ENCODE assay signal across 16 cellular contexts in the genomic region with DNA sequence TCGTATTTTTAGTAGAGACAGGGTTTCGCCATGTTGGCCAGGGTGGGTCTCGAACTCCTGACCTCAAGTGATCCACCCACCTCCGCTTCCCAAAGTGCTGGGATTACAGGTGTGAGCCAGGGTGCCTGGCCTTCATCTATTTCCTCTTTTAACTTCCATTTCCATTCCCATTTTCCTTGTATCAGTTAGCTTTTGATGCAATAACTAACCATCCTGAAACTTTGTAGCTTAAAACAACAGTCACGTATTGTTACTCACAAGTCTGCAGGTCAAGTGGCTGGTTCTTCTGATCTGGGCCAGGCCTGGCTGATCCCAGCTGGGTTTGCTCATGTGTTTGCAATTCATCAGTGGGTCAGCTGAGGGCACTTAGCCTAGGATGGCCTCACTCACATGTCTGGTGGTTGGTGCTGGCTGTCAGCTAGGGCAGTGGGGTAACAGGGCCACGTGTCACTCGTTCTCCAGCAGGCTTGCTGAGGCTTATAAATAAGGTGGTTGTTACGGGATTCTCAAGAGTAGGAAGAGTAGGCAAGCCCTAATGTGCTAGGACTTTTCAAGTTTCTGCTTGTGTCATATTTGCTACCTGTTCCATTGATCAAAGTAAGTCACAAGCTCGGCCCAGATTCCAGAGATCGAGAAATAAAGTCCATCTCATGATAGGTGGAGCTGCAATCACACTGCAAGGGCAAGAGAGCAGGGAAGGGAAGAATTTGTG.
A peak's percentile ranks its signal among the peaks of the same experiment; 100 is the strongest.
DNase-seq lines count a peak whose midpoint lies in the region; ATAC-seq and TF ChIP-seq lines count a peak whose summit lies in the region.
"Had no signal": no experiment of that assay in that cellular context is flagged by ENCODE, and none has a peak within 500 bp of the region (broad histone marks: within the 10 kb centered on the region; RNA-seq: fewer than 3 reads in every experiment).

No MANE protein-coding gene starts in this region.

- peaks cover 0 to 7% (median under 1%) of the 10 kb centered on the region in 4 donors for H3K4me1 ChIP-seq in liver (ENCODE audit: control insufficient read depth in 4 of 4, insufficient read depth in 4 of 4, low read length in 3 of 4)
- H3K4me1 ChIP-seq: adrenal gland had no signal

- H3K27me3 ChIP-seq in liver (ENCODE audit: control insufficient read depth in 4 of 4, insufficient read depth in 4 of 4, low read length in 3 of 4): no peaks in the 10 kb centered on the region
- H3K27me3 ChIP-seq: adrenal gland, esophagus muscularis mucosa had no signal

- DNase-seq in AG10803 (ENCODE audit: low read depth) (peak; percentile 86), HuH-7 (ENCODE audit: low spot score) (peak; percentile 28), epithelial cell of prostate (ENCODE audit: low read depth, low spot score) (peak; percentile 24), DMS153 treated with DMSO at 0.1 percent for 48 hours (lab: John Stamatoyannopoulos, UW; ENCODE audit: unreplicated experiment) (no peak), NCI-H1694 treated with DMSO at 0.1 percent for 48 hours (lab: John Stamatoyannopoulos, UW) (no peak)
- DNase-seq in activated CD4-positive, alpha-beta T cell treated with anti-CD3 and anti-CD28 coated beads, Interleukin-2, amount 50 U/mL, for 48 hours: no peak
- DNase-seq: activated CD4-positive, alpha-beta memory T cell treated with anti-CD3 and anti-CD28 coated beads for 36 hours; adrenal gland; NCI-H1092; SK-N-SH; stimulated activated CD4-positive, alpha-beta T cell treated with anti-CD3 and anti-CD28 coated beads, Interleukin-2, amount 100 ng/mL, for 48 hours had no signal

- 53% methylated on average over 10 of the region's 10 CpGs for WGBS in liver

- TF ChIP-seq CTCF in AG10803 (conservative IDR thresholded peaks at IDR 0.05; ENCODE audit: low read length) (no peak; the same call in 1 of the 2 replicates), liver (IDR thresholded peaks at IDR 0.05; ENCODE audit: low read depth, low read length, missing input control) (no peak)

- H3K9me3 ChIP-seq in liver (ENCODE audit: control insufficient read depth in 4 of 4, low read length in 3 of 4): peaks cover 0 to 5% (median 4%) of the 10 kb centered on the region in 4 donors
- H3K9me3 ChIP-seq: adrenal gland had no signal

- no peaks in the 10 kb centered on the region for H3K36me3 ChIP-seq in liver (ENCODE audit: control insufficient read depth in 4 of 4, insufficient read depth in 3 of 4, low read depth in 1 of 4, low read length in 3 of 4)
- H3K36me3 ChIP-seq: adrenal gland, esophagus muscularis mucosa had no signal

- H3K4me3 ChIP-seq in AG10803 (ENCODE audit: low read length) (no peak overlapping the region), liver (ENCODE audit: low read depth in 1 of 3, low read length in 3 of 3) (no peak overlapping the region)
- H3K4me3 ChIP-seq: adrenal gland, esophagus muscularis mucosa had no signal

- no peak for ATAC-seq in HG03175 (IDR thresholded peaks at IDR 0.05; ENCODE audit: unreplicated experiment)
- ATAC-seq: activated T-helper 17 cell treated with anti-CD3 and anti-CD28 coated beads, Interleukin-2, amount 50 U/mL, for 72 hours; sciatic nerve had no signal

- TF ChIP-seq RAD21 in liver (IDR thresholded peaks at IDR 0.05): peak; percentile 59 to 69

- H3K27ac ChIP-seq in epithelial cell of prostate (no peak overlapping the region), liver (ENCODE audit: low read depth in 1 of 2, low read length in 2 of 2) (peak overlapping the region; percentile 75 to 78)
- H3K27ac ChIP-seq: adrenal gland, esophagus muscularis mucosa had no signal

- H3K9ac ChIP-seq in liver (ENCODE audit: low read depth in 1 of 2, low read length in 2 of 2): no peak overlapping the region
- H3K9ac ChIP-seq: SK-N-SH had no signal

TF ChIP-seq in liver, 16 proteins besides CTCF, POLR2A, EP300 and RAD21:
- TF ChIP-seq, protein P1, sequence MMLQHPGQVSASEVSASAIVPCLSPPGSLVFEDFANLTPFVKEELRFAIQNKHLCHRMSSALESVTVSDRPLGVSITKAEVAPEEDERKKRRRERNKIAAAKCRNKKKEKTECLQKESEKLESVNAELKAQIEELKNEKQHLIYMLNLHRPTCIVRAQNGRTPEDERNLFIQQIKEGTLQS (IDR thresholded peaks at IDR 0.05): no peak
- peak in 1 of 2 donors; percentile 14 for TF ChIP-seq EGR1 (IDR thresholded peaks at IDR 0.05; ENCODE audit: low read depth in 2 of 2)
- TF ChIP-seq TAF1 (conservative IDR thresholded peaks at IDR 0.05): no peak
- peak; percentile 83 for TF ChIP-seq SP1 (IDR thresholded peaks at IDR 0.05)
- TF ChIP-seq, protein P2, sequence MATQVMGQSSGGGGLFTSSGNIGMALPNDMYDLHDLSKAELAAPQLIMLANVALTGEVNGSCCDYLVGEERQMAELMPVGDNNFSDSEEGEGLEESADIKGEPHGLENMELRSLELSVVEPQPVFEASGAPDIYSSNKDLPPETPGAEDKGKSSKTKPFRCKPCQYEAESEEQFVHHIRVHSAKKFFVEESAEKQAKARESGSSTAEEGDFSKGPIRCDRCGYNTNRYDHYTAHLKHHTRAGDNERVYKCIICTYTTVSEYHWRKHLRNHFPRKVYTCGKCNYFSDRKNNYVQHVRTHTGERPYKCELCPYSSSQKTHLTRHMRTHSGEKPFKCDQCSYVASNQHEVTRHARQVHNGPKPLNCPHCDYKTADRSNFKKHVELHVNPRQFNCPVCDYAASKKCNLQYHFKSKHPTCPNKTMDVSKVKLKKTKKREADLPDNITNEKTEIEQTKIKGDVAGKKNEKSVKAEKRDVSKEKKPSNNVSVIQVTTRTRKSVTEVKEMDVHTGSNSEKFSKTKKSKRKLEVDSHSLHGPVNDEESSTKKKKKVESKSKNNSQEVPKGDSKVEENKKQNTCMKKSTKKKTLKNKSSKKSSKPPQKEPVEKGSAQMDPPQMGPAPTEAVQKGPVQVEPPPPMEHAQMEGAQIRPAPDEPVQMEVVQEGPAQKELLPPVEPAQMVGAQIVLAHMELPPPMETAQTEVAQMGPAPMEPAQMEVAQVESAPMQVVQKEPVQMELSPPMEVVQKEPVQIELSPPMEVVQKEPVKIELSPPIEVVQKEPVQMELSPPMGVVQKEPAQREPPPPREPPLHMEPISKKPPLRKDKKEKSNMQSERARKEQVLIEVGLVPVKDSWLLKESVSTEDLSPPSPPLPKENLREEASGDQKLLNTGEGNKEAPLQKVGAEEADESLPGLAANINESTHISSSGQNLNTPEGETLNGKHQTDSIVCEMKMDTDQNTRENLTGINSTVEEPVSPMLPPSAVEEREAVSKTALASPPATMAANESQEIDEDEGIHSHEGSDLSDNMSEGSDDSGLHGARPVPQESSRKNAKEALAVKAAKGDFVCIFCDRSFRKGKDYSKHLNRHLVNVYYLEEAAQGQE (IDR thresholded peaks at IDR 0.05): peak; percentile 63
- peak; percentile 66 to 79 for TF ChIP-seq HNF4A (conservative IDR thresholded peaks at IDR 0.05)
- TF ChIP-seq NR2F2 (IDR thresholded peaks at IDR 0.05): no peak
- TF ChIP-seq HNF4G (IDR thresholded peaks at IDR 0.05): no peak
- TF ChIP-seq, protein P3, sequence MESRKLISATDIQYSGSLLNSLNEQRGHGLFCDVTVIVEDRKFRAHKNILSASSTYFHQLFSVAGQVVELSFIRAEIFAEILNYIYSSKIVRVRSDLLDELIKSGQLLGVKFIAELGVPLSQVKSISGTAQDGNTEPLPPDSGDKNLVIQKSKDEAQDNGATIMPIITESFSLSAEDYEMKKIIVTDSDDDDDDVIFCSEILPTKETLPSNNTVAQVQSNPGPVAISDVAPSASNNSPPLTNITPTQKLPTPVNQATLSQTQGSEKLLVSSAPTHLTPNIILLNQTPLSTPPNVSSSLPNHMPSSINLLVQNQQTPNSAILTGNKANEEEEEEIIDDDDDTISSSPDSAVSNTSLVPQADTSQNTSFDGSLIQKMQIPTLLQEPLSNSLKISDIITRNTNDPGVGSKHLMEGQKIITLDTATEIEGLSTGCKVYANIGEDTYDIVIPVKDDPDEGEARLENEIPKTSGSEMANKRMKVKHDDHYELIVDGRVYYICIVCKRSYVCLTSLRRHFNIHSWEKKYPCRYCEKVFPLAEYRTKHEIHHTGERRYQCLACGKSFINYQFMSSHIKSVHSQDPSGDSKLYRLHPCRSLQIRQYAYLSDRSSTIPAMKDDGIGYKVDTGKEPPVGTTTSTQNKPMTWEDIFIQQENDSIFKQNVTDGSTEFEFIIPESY (IDR thresholded peaks at IDR 0.05): no peak
- peak in 1 of 2 donors; percentile 38 for TF ChIP-seq GABPA (IDR thresholded peaks at IDR 0.05 in 1 of 2, conservative IDR thresholded peaks at IDR 0.05 in 1 of 2)
- no peak for TF ChIP-seq FOXA1 (IDR thresholded peaks at IDR 0.05)
- TF ChIP-seq, protein P4, sequence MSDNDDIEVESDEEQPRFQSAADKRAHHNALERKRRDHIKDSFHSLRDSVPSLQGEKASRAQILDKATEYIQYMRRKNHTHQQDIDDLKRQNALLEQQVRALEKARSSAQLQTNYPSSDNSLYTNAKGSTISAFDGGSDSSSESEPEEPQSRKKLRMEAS (IDR thresholded peaks at IDR 0.05): peak; percentile 83
- TF ChIP-seq RXRA (IDR thresholded peaks at IDR 0.05): peak; percentile 99 to 100
- TF ChIP-seq FOXA2 (IDR thresholded peaks at IDR 0.05): no peak
- TF ChIP-seq YY1 (IDR thresholded peaks at IDR 0.05): peak; percentile 43
- TF ChIP-seq JUND (IDR thresholded peaks at IDR 0.05): peak; percentile 60 to 69

Comparison
In these comparisons a context has a peak if more than half of its experiments do, and no peak if none do; other contexts are left out.
1. DNase-seq: peak in AG10803 (single experiment), HuH-7 (single experiment) and epithelial cell of prostate (single experiment); none in activated CD4-positive, alpha-beta T cell treated with anti-CD3 and anti-CD28 coated beads, Interleukin-2, amount 50 U/mL, for 48 hours (0 of 2), DMS153 treated with DMSO at 0.1 percent for 48 hours (single experiment) and NCI-H1694 treated with DMSO at 0.1 percent for 48 hours (single experiment).